ENCODE assay signal across 15 cellular contexts in genomic region chr7:30032310-30033125, GRCh38. TPM values are rescaled to one million over a fixed set of nuclear protein-coding genes. Genes with fewer than 3 reads are reported as not detected.
A peak's percentile ranks its signal among the peaks of the same experiment; 100 is the strongest.
DNase-seq lines count a peak whose midpoint lies in the region; ATAC-seq, FAIRE-seq and TF ChIP-seq lines count a peak whose summit lies in the region.
"Had no signal": no experiment of that assay in that cellular context is flagged by ENCODE, and none has a peak within 500 bp of the region (broad histone marks: within the 10 kb centered on the region; RNA-seq: fewer than 3 reads in every experiment).

No MANE protein-coding gene starts in this region.

- no peak overlapping the region for H3K4me3 Mint-ChIP-seq in activated T-helper 17 cell treated with anti-CD3 and anti-CD28 coated beads, Interleukin-2, amount 50 U/mL, for 72 hours
- H3K4me3 Mint-ChIP-seq: activated naive CD4-positive, alpha-beta T cell treated with anti-CD3 and anti-CD28 coated beads, Interleukin-2, amount 50 U/mL, for 24 hours had no signal

- H3K36me3 Mint-ChIP-seq in activated T-helper 17 cell treated with anti-CD3 and anti-CD28 coated beads, Interleukin-2, amount 50 U/mL, for 72 hours (ENCODE audit: low read depth) = no peaks in the 10 kb centered on the region

- no peaks in the 10 kb centered on the region for H3K27me3 ChIP-seq in lower lobe of right lung (ENCODE audit: low read depth)
- H3K27me3 ChIP-seq: MG63 had no signal

- peaks cover 4% of the 10 kb centered on the region for H3K4me1 Mint-ChIP-seq in activated T-helper 17 cell treated with anti-CD3 and anti-CD28 coated beads, Interleukin-2, amount 50 U/mL, for 72 hours

- FAIRE-seq in GM12892 (lab: Jason Lieb, UNC) = no peak

- H3K9me3 Mint-ChIP-seq in activated T-helper 17 cell treated with anti-CD3 and anti-CD28 coated beads, Interleukin-2, amount 50 U/mL, for 72 hours = no peaks in the 10 kb centered on the region
- H3K9me3 Mint-ChIP-seq: activated naive CD4-positive, alpha-beta T cell treated with anti-CD3 and anti-CD28 coated beads, Interleukin-2, amount 50 U/mL, for 24 hours had no signal

- H3K27ac Mint-ChIP-seq in activated T-helper 17 cell treated with anti-CD3 and anti-CD28 coated beads, Interleukin-2, amount 50 U/mL, for 72 hours = no peak overlapping the region
- H3K27ac Mint-ChIP-seq: activated naive CD4-positive, alpha-beta T cell treated with anti-CD3 and anti-CD28 coated beads, Interleukin-2, amount 50 U/mL, for 24 hours had no signal

- no peaks in the 10 kb centered on the region for H3K36me3 ChIP-seq in lower lobe of right lung
- H3K36me3 ChIP-seq: MG63, prostate gland, thoracic aorta had no signal

- no peaks in the 10 kb centered on the region for H3K9me3 ChIP-seq in lower lobe of right lung
- H3K9me3 ChIP-seq: MG63, prostate gland, thoracic aorta had no signal

- H3K27me3 Mint-ChIP-seq in activated T-helper 17 cell treated with anti-CD3 and anti-CD28 coated beads, Interleukin-2, amount 50 U/mL, for 72 hours = no peaks in the 10 kb centered on the region
- H3K27me3 Mint-ChIP-seq: activated naive CD4-positive, alpha-beta T cell treated with anti-CD3 and anti-CD28 coated beads, Interleukin-2, amount 50 U/mL, for 24 hours had no signal

- intact Hi-C loops in lower lobe of right lung (cut with DNase I) = no loop called here

- no peak overlapping the region for H3K27ac ChIP-seq in lower lobe of right lung
- H3K27ac ChIP-seq: C4-2B, prostate gland, thoracic aorta had no signal

- DNase-seq in AG09309 (ENCODE audit: low read depth) (peak; percentile 59), HCEC 1CT (peak; percentile 80), amniotic epithelial cell (ENCODE audit: low read depth) (peak; percentile 35), lung microvascular endothelial cell (ENCODE audit: low read depth in 2 of 2) (peak; percentile 11 to 48), DMS114 treated with DMSO at 0.1 percent for 48 hours (lab: John Stamatoyannopoulos, UW; ENCODE audit: unreplicated experiment) (no peak), GM12892 (ENCODE audit: insufficient read length) (no peak), lower lobe of right lung (no peak)
- DNase-seq: MG63, NCI-H526 treated with DMSO at 0.1 percent for 48 hours, T-helper 2 cell had no signal

- ATAC-seq in activated T-helper 17 cell treated with anti-CD3 and anti-CD28 coated beads, Interleukin-2, amount 50 U/mL, for 72 hours (replicated peaks) = no peak
- no peak for ATAC-seq in lower lobe of right lung

- peaks cover 28% of the 10 kb centered on the region for H3K4me1 ChIP-seq in lower lobe of right lung
- H3K4me1 ChIP-seq: prostate gland had no signal

- TF ChIP-seq CTCF in AG09309 (IDR thresholded peaks at IDR 0.05; ENCODE audit: control insufficient read depth, insufficient read depth, low read depth, low read length, missing control alignments) = no peak
- TF ChIP-seq CTCF in lower lobe of right lung (IDR thresholded peaks at IDR 0.05) = no peak

- no peak for TF ChIP-seq POLR2A in GM12892 (IDR thresholded peaks at IDR 0.05; ENCODE audit: low read depth, low read length)

- H3K4me3 ChIP-seq in AG09309 (ENCODE audit: control insufficient read depth, low read depth, low read length) (no peak overlapping the region), lower lobe of right lung (no peak overlapping the region)
- H3K4me3 ChIP-seq: MG63, prostate gland, thoracic aorta had no signal

RNA-seq across cellular contexts. Expression of gene PLEKHA8, which starts 4.3 kb away (rescaled TPM):
- 12.3 and 12.4 TPM in 2 replicates for total RNA-seq in lung microvascular endothelial cell
- 10 to 100 TPM; 16.1 to 18.2 TPM for total RNA-seq in activated T-helper 17 cell treated with anti-CD3 and anti-CD28 coated beads, Interleukin-2, amount 50 U/mL, for 72 hours
- 6.6 TPM for polyA plus RNA-seq in GM12892 (2012; ENCODE audit: missing spikeins)
- 8.8 TPM for total RNA-seq in lower lobe of right lung

RNA-seq across cellular contexts. Expression of gene FKBP14, which starts 6.0 kb away (rescaled TPM):
- total RNA-seq in lung microvascular endothelial cell (7.9 and 8.7 TPM in 2 replicates), lower lobe of right lung (11.7 TPM)
- total RNA-seq in activated T-helper 17 cell treated with anti-CD3 and anti-CD28 coated beads, Interleukin-2, amount 50 U/mL, for 72 hours = 1 to 10 TPM; 6.4 to 9.1 TPM
- polyA plus RNA-seq in GM12892 (2012; ENCODE audit: missing spikeins) = 8.5 TPM

RNA-seq across cellular contexts. Expression of gene SCRN1, which starts 42.9 kb away (rescaled TPM):
- total RNA-seq in lung microvascular endothelial cell (62.3 and 64.1 TPM in 2 replicates), lower lobe of right lung (28.2 TPM)
- 1 to 10 TPM; 5.4 to 7.6 TPM for total RNA-seq in activated T-helper 17 cell treated with anti-CD3 and anti-CD28 coated beads, Interleukin-2, amount 50 U/mL, for 72 hours
- polyA plus RNA-seq in GM12892 (2012; ENCODE audit: missing spikeins) = 34.0 TPM

Comparison
In these comparisons a context has a peak if more than half of its experiments do, and no peak if none do; other contexts are left out.
1. DNase-seq: peak in AG09309 (single experiment), HCEC 1CT (single experiment), amniotic epithelial cell (single experiment) and lung microvascular endothelial cell (2 of 2); none in DMS114 treated with DMSO at 0.1 percent for 48 hours (single experiment), GM12892 (single experiment) and lower lobe of right lung (single experiment).